Comparison of ENCODE assay signal across 1 cellular context in genomic region chr11:132540586-132540985, GRCh38.
TF ChIP-seq lines count a peak whose summit lies in the region.

No MANE protein-coding gene starts in this region.

TF ChIP-seq in neural cell, 6 proteins besides CTCF, POLR2A, EP300 and RAD21:
- TF ChIP-seq EZH2 (IDR thresholded peaks at IDR 0.05; ENCODE audit: borderline replicate concordance, insufficient read depth, low read length, poor library complexity, severe bottlenecking) (no peak), SMC3 (conservative IDR thresholded peaks at IDR 0.05; ENCODE audit: poor library complexity) (no peak), TAF1 (IDR thresholded peaks at IDR 0.05; ENCODE audit: low read depth) (no peak), MXI1 (conservative IDR thresholded peaks at IDR 0.05; ENCODE audit: poor library complexity, severe bottlenecking) (no peak), POLR2AphosphoS5 (IDR thresholded peaks at IDR 0.05) (no peak), REST (IDR thresholded peaks at IDR 0.05; ENCODE audit: borderline replicate concordance) (no peak)
